Comparison of ENCODE assay signal across 1 cellular context in the genomic region with DNA sequence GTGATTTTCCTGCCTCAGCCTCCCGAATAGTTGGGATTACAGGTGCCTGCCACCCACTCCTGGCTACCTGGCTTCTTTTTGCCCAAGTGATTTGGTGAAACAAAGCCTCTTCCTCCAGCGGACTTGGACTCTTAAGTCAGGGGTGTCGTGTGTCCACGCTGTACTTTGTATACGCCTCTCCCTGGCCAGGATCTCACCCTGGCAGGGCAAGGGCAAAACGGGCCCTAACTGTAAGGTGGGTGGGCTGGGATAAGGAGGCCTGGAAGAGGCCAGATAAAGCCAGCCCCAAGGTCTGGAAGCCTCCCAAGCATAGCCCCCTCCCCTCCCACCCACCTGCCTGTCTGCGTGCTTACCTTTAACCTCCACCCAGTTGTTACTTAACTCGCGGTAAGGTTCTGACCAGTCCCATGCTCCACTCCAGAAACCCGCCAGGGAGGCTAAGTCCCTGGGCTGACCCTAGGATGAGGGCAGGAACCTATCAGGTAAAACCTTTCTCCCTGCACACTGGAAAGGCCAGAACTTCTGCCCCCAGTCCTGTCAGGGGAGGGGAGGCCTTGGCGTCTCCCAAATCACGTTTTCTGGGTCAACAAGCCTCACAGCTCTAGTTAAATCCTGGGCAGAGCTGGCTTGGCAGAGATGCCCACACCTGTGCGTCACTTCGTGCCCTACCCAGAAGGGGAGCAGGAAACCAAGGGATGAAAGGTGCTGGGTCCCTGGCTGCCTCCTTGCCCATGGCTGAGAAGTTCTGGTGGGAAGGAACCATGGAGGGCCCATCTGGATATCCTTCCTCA.
TF ChIP-seq lines count a peak whose summit lies in the region.

No MANE protein-coding gene starts in this region.

TF ChIP-seq in GM23338, 12 proteins besides CTCF, POLR2A, EP300 and RAD21 (continued from another document):
- TF ChIP-seq, protein P1, sequence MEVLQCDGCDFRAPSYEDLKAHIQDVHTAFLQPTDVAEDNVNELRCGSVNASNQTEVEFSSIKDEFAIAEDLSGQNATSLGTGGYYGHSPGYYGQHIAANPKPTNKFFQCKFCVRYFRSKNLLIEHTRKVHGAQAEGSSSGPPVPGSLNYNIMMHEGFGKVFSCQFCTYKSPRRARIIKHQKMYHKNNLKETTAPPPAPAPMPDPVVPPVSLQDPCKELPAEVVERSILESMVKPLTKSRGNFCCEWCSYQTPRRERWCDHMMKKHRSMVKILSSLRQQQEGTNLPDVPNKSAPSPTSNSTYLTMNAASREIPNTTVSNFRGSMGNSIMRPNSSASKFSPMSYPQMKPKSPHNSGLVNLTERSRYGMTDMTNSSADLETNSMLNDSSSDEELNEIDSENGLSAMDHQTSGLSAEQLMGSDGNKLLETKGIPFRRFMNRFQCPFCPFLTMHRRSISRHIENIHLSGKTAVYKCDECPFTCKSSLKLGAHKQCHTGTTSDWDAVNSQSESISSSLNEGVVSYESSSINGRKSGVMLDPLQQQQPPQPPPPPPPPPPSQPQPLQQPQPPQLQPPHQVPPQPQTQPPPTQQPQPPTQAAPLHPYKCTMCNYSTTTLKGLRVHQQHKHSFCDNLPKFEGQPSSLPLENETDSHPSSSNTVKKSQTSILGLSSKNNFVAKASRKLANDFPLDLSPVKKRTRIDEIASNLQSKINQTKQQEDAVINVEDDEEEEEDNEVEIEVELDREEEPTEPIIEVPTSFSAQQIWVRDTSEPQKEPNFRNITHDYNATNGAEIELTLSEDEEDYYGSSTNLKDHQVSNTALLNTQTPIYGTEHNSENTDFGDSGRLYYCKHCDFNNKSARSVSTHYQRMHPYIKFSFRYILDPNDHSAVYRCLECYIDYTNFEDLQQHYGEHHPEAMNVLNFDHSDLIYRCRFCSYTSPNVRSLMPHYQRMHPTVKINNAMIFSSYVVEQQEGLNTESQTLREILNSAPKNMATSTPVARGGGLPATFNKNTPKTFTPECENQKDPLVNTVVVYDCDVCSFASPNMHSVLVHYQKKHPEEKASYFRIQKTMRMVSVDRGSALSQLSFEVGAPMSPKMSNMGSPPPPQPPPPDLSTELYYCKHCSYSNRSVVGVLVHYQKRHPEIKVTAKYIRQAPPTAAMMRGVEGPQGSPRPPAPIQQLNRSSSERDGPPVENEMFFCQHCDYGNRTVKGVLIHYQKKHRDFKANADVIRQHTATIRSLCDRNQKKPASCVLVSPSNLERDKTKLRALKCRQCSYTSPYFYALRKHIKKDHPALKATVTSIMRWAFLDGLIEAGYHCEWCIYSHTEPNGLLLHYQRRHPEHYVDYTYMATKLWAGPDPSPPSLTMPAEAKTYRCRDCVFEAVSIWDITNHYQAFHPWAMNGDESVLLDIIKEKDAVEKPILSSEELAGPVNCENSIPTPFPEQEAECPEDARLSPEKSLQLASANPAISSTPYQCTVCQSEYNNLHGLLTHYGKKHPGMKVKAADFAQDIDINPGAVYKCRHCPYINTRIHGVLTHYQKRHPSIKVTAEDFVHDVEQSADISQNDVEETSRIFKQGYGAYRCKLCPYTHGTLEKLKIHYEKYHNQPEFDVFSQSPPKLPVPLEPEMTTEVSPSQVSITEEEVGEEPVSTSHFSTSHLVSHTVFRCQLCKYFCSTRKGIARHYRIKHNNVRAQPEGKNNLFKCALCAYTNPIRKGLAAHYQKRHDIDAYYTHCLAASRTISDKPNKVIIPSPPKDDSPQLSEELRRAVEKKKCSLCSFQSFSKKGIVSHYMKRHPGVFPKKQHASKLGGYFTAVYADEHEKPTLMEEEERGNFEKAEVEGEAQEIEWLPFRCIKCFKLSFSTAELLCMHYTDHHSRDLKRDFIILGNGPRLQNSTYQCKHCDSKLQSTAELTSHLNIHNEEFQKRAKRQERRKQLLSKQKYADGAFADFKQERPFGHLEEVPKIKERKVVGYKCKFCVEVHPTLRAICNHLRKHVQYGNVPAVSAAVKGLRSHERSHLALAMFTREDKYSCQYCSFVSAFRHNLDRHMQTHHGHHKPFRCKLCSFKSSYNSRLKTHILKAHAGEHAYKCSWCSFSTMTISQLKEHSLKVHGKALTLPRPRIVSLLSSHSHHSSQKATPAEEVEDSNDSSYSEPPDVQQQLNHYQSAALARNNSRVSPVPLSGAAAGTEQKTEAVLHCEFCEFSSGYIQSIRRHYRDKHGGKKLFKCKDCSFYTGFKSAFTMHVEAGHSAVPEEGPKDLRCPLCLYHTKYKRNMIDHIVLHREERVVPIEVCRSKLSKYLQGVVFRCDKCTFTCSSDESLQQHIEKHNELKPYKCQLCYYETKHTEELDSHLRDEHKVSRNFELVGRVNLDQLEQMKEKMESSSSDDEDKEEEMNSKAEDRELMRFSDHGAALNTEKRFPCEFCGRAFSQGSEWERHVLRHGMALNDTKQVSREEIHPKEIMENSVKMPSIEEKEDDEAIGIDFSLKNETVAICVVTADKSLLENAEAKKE (CRISPR knock-in tag; IDR thresholded peaks at IDR 0.05) = no peak
- no peak; the same call in 1 of the 2 replicates for TF ChIP-seq POLR2AphosphoS5 (IDR thresholded peaks at IDR 0.05; ENCODE audit: low read depth)
- TF ChIP-seq, protein P2, sequence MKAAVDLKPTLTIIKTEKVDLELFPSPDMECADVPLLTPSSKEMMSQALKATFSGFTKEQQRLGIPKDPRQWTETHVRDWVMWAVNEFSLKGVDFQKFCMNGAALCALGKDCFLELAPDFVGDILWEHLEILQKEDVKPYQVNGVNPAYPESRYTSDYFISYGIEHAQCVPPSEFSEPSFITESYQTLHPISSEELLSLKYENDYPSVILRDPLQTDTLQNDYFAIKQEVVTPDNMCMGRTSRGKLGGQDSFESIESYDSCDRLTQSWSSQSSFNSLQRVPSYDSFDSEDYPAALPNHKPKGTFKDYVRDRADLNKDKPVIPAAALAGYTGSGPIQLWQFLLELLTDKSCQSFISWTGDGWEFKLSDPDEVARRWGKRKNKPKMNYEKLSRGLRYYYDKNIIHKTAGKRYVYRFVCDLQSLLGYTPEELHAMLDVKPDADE (IDR thresholded peaks at IDR 0.05) = no peak
- TF ChIP-seq ZNF331 (CRISPR knock-in tag; IDR thresholded peaks at IDR 0.05; ENCODE audit: low read depth) = no peak
- TF ChIP-seq, protein P3, sequence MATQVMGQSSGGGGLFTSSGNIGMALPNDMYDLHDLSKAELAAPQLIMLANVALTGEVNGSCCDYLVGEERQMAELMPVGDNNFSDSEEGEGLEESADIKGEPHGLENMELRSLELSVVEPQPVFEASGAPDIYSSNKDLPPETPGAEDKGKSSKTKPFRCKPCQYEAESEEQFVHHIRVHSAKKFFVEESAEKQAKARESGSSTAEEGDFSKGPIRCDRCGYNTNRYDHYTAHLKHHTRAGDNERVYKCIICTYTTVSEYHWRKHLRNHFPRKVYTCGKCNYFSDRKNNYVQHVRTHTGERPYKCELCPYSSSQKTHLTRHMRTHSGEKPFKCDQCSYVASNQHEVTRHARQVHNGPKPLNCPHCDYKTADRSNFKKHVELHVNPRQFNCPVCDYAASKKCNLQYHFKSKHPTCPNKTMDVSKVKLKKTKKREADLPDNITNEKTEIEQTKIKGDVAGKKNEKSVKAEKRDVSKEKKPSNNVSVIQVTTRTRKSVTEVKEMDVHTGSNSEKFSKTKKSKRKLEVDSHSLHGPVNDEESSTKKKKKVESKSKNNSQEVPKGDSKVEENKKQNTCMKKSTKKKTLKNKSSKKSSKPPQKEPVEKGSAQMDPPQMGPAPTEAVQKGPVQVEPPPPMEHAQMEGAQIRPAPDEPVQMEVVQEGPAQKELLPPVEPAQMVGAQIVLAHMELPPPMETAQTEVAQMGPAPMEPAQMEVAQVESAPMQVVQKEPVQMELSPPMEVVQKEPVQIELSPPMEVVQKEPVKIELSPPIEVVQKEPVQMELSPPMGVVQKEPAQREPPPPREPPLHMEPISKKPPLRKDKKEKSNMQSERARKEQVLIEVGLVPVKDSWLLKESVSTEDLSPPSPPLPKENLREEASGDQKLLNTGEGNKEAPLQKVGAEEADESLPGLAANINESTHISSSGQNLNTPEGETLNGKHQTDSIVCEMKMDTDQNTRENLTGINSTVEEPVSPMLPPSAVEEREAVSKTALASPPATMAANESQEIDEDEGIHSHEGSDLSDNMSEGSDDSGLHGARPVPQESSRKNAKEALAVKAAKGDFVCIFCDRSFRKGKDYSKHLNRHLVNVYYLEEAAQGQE (IDR thresholded peaks at IDR 0.05; ENCODE audit: unreplicated experiment) = no peak
- no peak for TF ChIP-seq JUNB (IDR thresholded peaks at IDR 0.05; ENCODE audit: unreplicated experiment)
TF ChIP-seq in GM23338: peak in this region for 0.
